8 cellular contexts compared by ENCODE assay signal in the genomic region with DNA sequence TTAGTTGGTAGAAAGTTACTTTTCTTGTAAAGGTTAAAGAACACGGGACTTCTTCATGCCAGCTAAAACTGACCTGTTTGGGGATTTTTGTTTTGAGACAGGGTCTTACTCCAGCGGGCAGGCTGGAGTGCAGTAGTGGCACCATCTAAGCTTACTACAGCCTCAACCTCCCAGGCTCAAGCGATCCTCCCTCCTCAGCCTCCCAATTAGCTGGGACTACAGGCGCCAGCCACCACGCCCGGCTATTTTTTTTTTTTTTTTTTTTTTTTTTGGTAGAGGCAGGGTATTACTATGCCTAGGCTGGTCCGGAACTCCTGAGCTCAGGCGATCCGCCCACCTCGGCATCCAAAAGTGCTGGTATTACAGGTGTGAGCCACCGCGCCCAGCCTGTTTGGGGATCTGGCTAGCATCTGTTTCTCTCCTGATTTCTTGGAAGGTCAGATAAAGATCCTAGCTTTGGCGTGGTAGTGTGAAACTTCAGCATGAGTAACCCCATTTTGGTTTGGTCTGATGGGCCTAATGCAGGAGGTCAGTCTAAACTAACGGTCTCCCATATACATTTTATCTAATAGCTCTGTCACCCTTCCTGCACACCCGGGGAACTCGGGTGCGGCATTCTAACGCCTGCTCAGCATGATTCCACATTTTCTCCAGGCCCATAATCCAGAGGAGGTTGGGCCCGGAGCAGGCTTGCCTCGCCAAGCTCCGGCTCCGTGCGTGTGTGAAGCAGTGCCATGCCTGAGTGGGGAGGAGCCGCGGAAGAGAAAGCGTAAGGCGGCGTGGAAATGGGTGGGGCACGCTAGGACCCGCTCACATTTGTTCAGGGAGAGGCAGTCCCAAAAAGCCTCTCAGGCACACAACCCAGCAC. TPM values are rescaled to one million over a fixed set of nuclear protein-coding genes. Genes with fewer than 3 reads are reported as not detected.
A peak's percentile ranks its signal among the peaks of the same experiment; 100 is the strongest.
DNase-seq lines count a peak whose midpoint lies in the region; ATAC-seq and TF ChIP-seq lines count a peak whose summit lies in the region.

No MANE protein-coding gene starts in this region.

- 36 to 39% (median 38%) methylated on average over 30 of the region's 30 CpGs for WGBS in ovary, 3 donors
- WGBS in tibial nerve, 2 donors, result 40 to 67% methylated on average over 16 to 29 of the region's 30 CpGs

- H3K9me3 ChIP-seq in RWPE2 (ENCODE audit: severe bottlenecking) (no peaks in the 10 kb centered on the region), ovary (no peaks in the 10 kb centered on the region), tibial nerve (no peaks in the 10 kb centered on the region)

- CTCF ChIA-PET in activated naive CD4-positive, alpha-beta T cell treated with anti-CD3 and anti-CD28 coated beads for 36 hours (lab: Charles Lee), result interaction anchor here (0.6 to 5.4 kb wide), 10 partner anchors 13 to 660 kb away, joined by 3 to 38 read pairs (median 4); partner anchors contain the start of gene COMTD1

- H3K27ac ChIP-seq in RWPE2 (ENCODE audit: poor library complexity, severe bottlenecking) (peak overlapping the region; percentile 86), ovary (peak overlapping the region; percentile 93 to 98), tibial nerve (peak overlapping the region; percentile 97 to 100 (median 98))

- DNase-seq in COLO668 (lab: John Stamatoyannopoulos, UW; ENCODE audit: unreplicated experiment) (peak; percentile 64), RWPE2 (ENCODE audit: low spot score) (no peak), glutamatergic neuron (peak; percentile 48), ovary (peak; percentile 74 to 88 (median 81)), tibial nerve (ENCODE audit: low spot score in 2 of 2) (peak; percentile 63 to 69)
- peak; percentile 73 for DNase-seq in activated naive CD4-positive, alpha-beta T cell treated with anti-CD3 and anti-CD28 coated beads for 36 hours

- peaks cover 27% of the 10 kb centered on the region for H3K36me3 Mint-ChIP-seq in activated naive CD4-positive, alpha-beta T cell treated with anti-CD3 and anti-CD28 coated beads for 36 hours (ENCODE audit: low read depth)
- no peaks in the 10 kb centered on the region for H3K36me3 Mint-ChIP-seq in glutamatergic neuron (ENCODE audit: unreplicated experiment)

- intact Hi-C loops in activated naive CD4-positive, alpha-beta T cell treated with anti-CD3 and anti-CD28 coated beads for 36 hours (cut with micrococcal nuclease), result loop anchor here (1.0 to 2.0 kb wide), 7 partner anchors 21 to 625 kb away; partner anchors contain the start of gene KAT6B
- intact Hi-C loops in ovary (cut with DNase I), result no loop called here

- TF ChIP-seq CTCF in RWPE2 (IDR thresholded peaks at IDR 0.05; ENCODE audit: poor library complexity, severe bottlenecking), result no peak
- TF ChIP-seq CTCF in glutamatergic neuron (IDR thresholded peaks at IDR 0.05; ENCODE audit: partially characterized antibody, unreplicated experiment), result no peak
- no peak for TF ChIP-seq CTCF in ovary (IDR thresholded peaks at IDR 0.05)
- TF ChIP-seq CTCF in tibial nerve (IDR thresholded peaks at IDR 0.05), result no peak

- H3K4me1 ChIP-seq in RWPE2 (ENCODE audit: insufficient read depth, poor library complexity, severe bottlenecking) (peaks cover 43% of the 10 kb centered on the region), ovary (ENCODE audit: insufficient read depth) (peaks cover 4% of the 10 kb centered on the region), tibial nerve (peaks cover 5 to 35% (median 16%) of the 10 kb centered on the region in 4 donors)

- peak overlapping the region; percentile 100 for H3K4me3 Mint-ChIP-seq in activated naive CD4-positive, alpha-beta T cell treated with anti-CD3 and anti-CD28 coated beads for 36 hours
- peak overlapping the region; percentile 99 for H3K4me3 Mint-ChIP-seq in glutamatergic neuron (ENCODE audit: unreplicated experiment)

- TF ChIP-seq POLR2A in ovary (IDR thresholded peaks at IDR 0.05) (no peak), tibial nerve (IDR thresholded peaks at IDR 0.05) (peak in 1 of 2 donors; percentile 19)

- H3K36me3 ChIP-seq in RWPE2 (ENCODE audit: low read depth) (peaks cover 35% of the 10 kb centered on the region), ovary (no peaks in the 10 kb centered on the region), tibial nerve (peaks cover 0 to 21% (median 4%) of the 10 kb centered on the region in 3 donors)

- H3K27me3 Mint-ChIP-seq in activated naive CD4-positive, alpha-beta T cell treated with anti-CD3 and anti-CD28 coated beads for 36 hours (ENCODE audit: low read depth), result no peaks in the 10 kb centered on the region
- H3K27me3 Mint-ChIP-seq in glutamatergic neuron (ENCODE audit: unreplicated experiment), result peaks cover 6% of the 10 kb centered on the region

- H3K27ac Mint-ChIP-seq in activated naive CD4-positive, alpha-beta T cell treated with anti-CD3 and anti-CD28 coated beads for 36 hours, result peak overlapping the region; percentile 99
- peak overlapping the region; percentile 100 for H3K27ac Mint-ChIP-seq in glutamatergic neuron (ENCODE audit: unreplicated experiment)

- H3K9me3 Mint-ChIP-seq in activated naive CD4-positive, alpha-beta T cell treated with anti-CD3 and anti-CD28 coated beads for 36 hours, result no peaks in the 10 kb centered on the region
- H3K9me3 Mint-ChIP-seq in glutamatergic neuron (ENCODE audit: unreplicated experiment), result peaks cover 8% of the 10 kb centered on the region

- H3K4me1 Mint-ChIP-seq in activated naive CD4-positive, alpha-beta T cell treated with anti-CD3 and anti-CD28 coated beads for 36 hours (ENCODE audit: low read depth), result peaks cover 40% of the 10 kb centered on the region
- peaks cover 7% of the 10 kb centered on the region for H3K4me1 Mint-ChIP-seq in glutamatergic neuron (ENCODE audit: low read depth, unreplicated experiment)

- TF ChIP-seq EP300 in ovary (IDR thresholded peaks at IDR 0.05) (no peak), tibial nerve (IDR thresholded peaks at IDR 0.05) (no peak)

- peak; percentile 48 for ATAC-seq in GM19397 (IDR thresholded peaks at IDR 0.05; ENCODE audit: unreplicated experiment)
- peak; percentile 34 for ATAC-seq in HG03520 (IDR thresholded peaks at IDR 0.05; ENCODE audit: unreplicated experiment)
- ATAC-seq in RWPE2 (ENCODE audit: low read depth), result peak; percentile 19; the same call in 2 of the 3 replicates

- no peaks in the 10 kb centered on the region for H3K27me3 ChIP-seq in RWPE2 (ENCODE audit: insufficient read depth, poor library complexity, severe bottlenecking)
- no peaks in the 10 kb centered on the region for H3K27me3 ChIP-seq in ovary
- H3K27me3 ChIP-seq in tibial nerve, result no peaks in the 10 kb centered on the region

- H3K4me3 ChIP-seq in RWPE2 (ENCODE audit: severe bottlenecking) (peak overlapping the region; percentile 78), ovary (peak overlapping the region; percentile 86), tibial nerve (peak overlapping the region; percentile 70 to 99 (median 86))

RNA-seq across cellular contexts. Expression of gene VDAC2, which starts 1.0 kb away (rescaled TPM):
- total RNA-seq in activated naive CD4-positive, alpha-beta T cell treated with anti-CD3 and anti-CD28 coated beads for 36 hours, result 100 to 1,000 TPM; 193 TPM
- total RNA-seq in glutamatergic neuron (ENCODE audit: unreplicated experiment) (264 TPM), ovary (100 to 1,000 TPM; 106 to 170 (median 125) TPM), tibial nerve (100 to 1,000 TPM in 3 of 4 donors, 10 to 100 TPM in 1; 89.1 to 114 (median 109) TPM)
- polyA plus RNA-seq in ovary, result 100 to 1,000 TPM; 141 to 252 TPM

RNA-seq across cellular contexts. Expression of gene COMTD1, which starts 26.2 kb away (rescaled TPM):
- 10 to 100 TPM; 33.2 to 34.8 TPM for total RNA-seq in activated naive CD4-positive, alpha-beta T cell treated with anti-CD3 and anti-CD28 coated beads for 36 hours
- 14.2 TPM for total RNA-seq in glutamatergic neuron (ENCODE audit: unreplicated experiment)
- 10 to 100 TPM; 14.2 to 37.3 (median 18.4) TPM for total RNA-seq in ovary
- 10 to 100 TPM in 1 of 2 donors, not detected in 1; 15.4 TPM for polyA plus RNA-seq in ovary
- total RNA-seq in tibial nerve, result 10 to 100 TPM; 18.1 to 47.4 (median 31.6) TPM
